Comparison of ENCODE assay signal across 8 cellular contexts in genomic region chr14:23299986-23300686, GRCh38. TPM values are rescaled to one million over a fixed set of nuclear protein-coding genes. Genes with fewer than 3 reads are reported as not detected.
A peak's percentile ranks its signal among the peaks of the same experiment; 100 is the strongest.
DNase-seq lines count a peak whose midpoint lies in the region; ATAC-seq, FAIRE-seq and TF ChIP-seq lines count a peak whose summit lies in the region.

No MANE protein-coding gene starts in this region.

- H3K4me3 ChIP-seq in fibroblast of villous mesenchyme (ENCODE audit: low read depth, low read length) (peak overlapping the region; percentile 77), skeletal muscle cell (ENCODE audit: low read depth, low read length) (peak overlapping the region; percentile 76)

- CTCF ChIA-PET in T-cell (lab: Charles Lee), result interaction anchor here (0.7 to 6.3 kb wide), 11 partner anchors 9 to 786 kb away, joined by 3 to 93 read pairs (median 5); partner anchors contain the start of genes HOMEZ (in 1 of the 2) and PABPN1 (in 1 of the 2)

- ATAC-seq in T-cell (replicated peaks in 1 of 4) (no peak), HG03460 (IDR thresholded peaks at IDR 0.05; ENCODE audit: unreplicated experiment) (no peak)

- no peak for TF ChIP-seq CTCF in fibroblast of villous mesenchyme (IDR thresholded peaks at IDR 0.05; ENCODE audit: insufficient read depth, low read depth, low read length)

- peak overlapping the region; percentile 93 to 94 for H3K27ac Mint-ChIP-seq in T-cell

- DNase-seq in GM12891 (ENCODE audit: insufficient read length, low spot score) (no peak), T-cell (no peak), fibroblast of villous mesenchyme (ENCODE audit: low read depth) (peak; percentile 3), skeletal muscle cell (ENCODE audit: low read depth) (no peak), urothelium cell line (ENCODE audit: low spot score) (no peak), GM12892 (ENCODE audit: insufficient read length) (no peak)
- DNase-seq in stimulated activated naive CD4-positive, alpha-beta T cell treated with Interleukin-2 at 50 U/mL for 16 hours (lab: John Stamatoyannopoulos, UW), result no peak

- H3K9me3 Mint-ChIP-seq in T-cell, result no peaks in the 10 kb centered on the region

- POLR2A ChIA-PET in T-cell (lab: Charles Lee), result interaction anchor here (0.6 to 1.2 kb wide), 4 partner anchors 14 to 205 kb away, joined by 3 to 15 read pairs (median 4); partner anchors contain the start of genes ACIN1 (in 1 of the 2) and PABPN1 (in 1 of the 2)

- peak overlapping the region; percentile 85 to 100 (median 87) for H3K4me3 Mint-ChIP-seq in T-cell

- peaks cover 0 to 4% of the 10 kb centered on the region in 2 donors for H3K27me3 Mint-ChIP-seq in T-cell

- FAIRE-seq in GM12891 (lab: Jason Lieb, UNC) (no peak), urothelium cell line (lab: Jason Lieb, UNC) (no peak), GM12892 (lab: Jason Lieb, UNC) (no peak)

- TF ChIP-seq POLR2A in GM12891 (IDR thresholded peaks at IDR 0.05; ENCODE audit: low read depth, low read length), result no peak
- no peak for TF ChIP-seq POLR2A in GM12892 (IDR thresholded peaks at IDR 0.05; ENCODE audit: low read depth, low read length)

- peaks cover 19 to 37% (median 34%) of the 10 kb centered on the region in 3 donors for H3K4me1 Mint-ChIP-seq in T-cell

- peaks cover 11% of the 10 kb centered on the region for H3K36me3 Mint-ChIP-seq in T-cell

TF ChIP-seq in GM12891, 5 proteins besides CTCF, POLR2A, EP300 and RAD21:
- TF ChIP-seq POU2F2 (IDR thresholded peaks at IDR 0.05; ENCODE audit: low read depth, low read length) (no peak), SPI1 (IDR thresholded peaks at IDR 0.05; ENCODE audit: low read depth, low read length) (peak; percentile 53)

RNA-seq across cellular contexts. Expression of gene PPP1R3E, which starts 2.5 kb away (rescaled TPM):
- 6.5 TPM for polyA plus RNA-seq in GM12891 (2012; ENCODE audit: low read depth, missing spikeins)
- total RNA-seq in T-cell (10 to 100 TPM; 40.8 to 72.6 (median 68.2) TPM), fibroblast of villous mesenchyme (3.0 and 5.8 TPM in 2 replicates)
- 19.0 TPM for polyA plus RNA-seq in GM12892 (2012; ENCODE audit: missing spikeins)

RNA-seq across cellular contexts. Expression of gene BCL2L2, which starts 6.5 kb away (rescaled TPM):
- polyA plus RNA-seq in GM12891 (2012; ENCODE audit: low read depth, missing spikeins), result 11.7 TPM
- 1 to 10 TPM; 1.9 to 4.6 (median 2.2) TPM for total RNA-seq in T-cell
- total RNA-seq in fibroblast of villous mesenchyme, result 17.7 and 20.7 TPM in 2 replicates
- 11.7 TPM for polyA plus RNA-seq in GM12892 (2012; ENCODE audit: missing spikeins)

RNA-seq across cellular contexts. Expression of gene HOMEZ, which starts 14.2 kb away (rescaled TPM):
- polyA plus RNA-seq in GM12891 (2012; ENCODE audit: low read depth, missing spikeins), result 6.5 TPM
- total RNA-seq in T-cell (10 to 100 TPM in 3 of 5 donors, 1 to 10 TPM in 2; 6.2 to 17.5 (median 15.1) TPM), fibroblast of villous mesenchyme (4.2 and 6.0 TPM in 2 replicates)
- polyA plus RNA-seq in GM12892 (2012; ENCODE audit: missing spikeins), result 8.5 TPM

RNA-seq across cellular contexts. Expression of gene PABPN1, which starts 21.1 kb away (rescaled TPM):
- polyA plus RNA-seq in GM12891 (2012; ENCODE audit: low read depth, missing spikeins), result 128 TPM
- total RNA-seq in T-cell (100 to 1,000 TPM; 182 to 207 (median 186) TPM), fibroblast of villous mesenchyme (51.2 and 75.1 TPM in 2 replicates)
- 136 TPM for polyA plus RNA-seq in GM12892 (2012; ENCODE audit: missing spikeins)

RNA-seq across cellular contexts. Expression of gene SLC22A17, which starts 52.6 kb away (rescaled TPM):
- polyA plus RNA-seq in GM12891 (2012; ENCODE audit: low read depth, missing spikeins), result 0.09 TPM
- 10 to 100 TPM; 12.0 to 19.0 (median 17.3) TPM for total RNA-seq in T-cell
- 14.8 and 16.4 TPM in 2 replicates for total RNA-seq in fibroblast of villous mesenchyme
- polyA plus RNA-seq in GM12892 (2012; ENCODE audit: missing spikeins), result not detected
